ENCODE assay signal across 17 cellular contexts in genomic region chr5:56849671-56850070, GRCh38. TPM values are rescaled to one million over a fixed set of nuclear protein-coding genes. Genes with fewer than 3 reads are reported as not detected.
A peak's percentile ranks its signal among the peaks of the same experiment; 100 is the strongest.
DNase-seq lines count a peak whose midpoint lies in the region; ATAC-seq, FAIRE-seq and TF ChIP-seq lines count a peak whose summit lies in the region.
"Had no signal": no experiment of that assay in that cellular context is flagged by ENCODE, and none has a peak within 500 bp of the region (broad histone marks: within the 10 kb centered on the region; RNA-seq: fewer than 3 reads in every experiment).

No MANE protein-coding gene starts in this region.

- H3K4me3 Mint-ChIP-seq in activated CD4-positive, alpha-beta T cell treated with anti-CD3 and anti-CD28 coated beads for 36 hours, result peak overlapping the region; percentile 67
- peak overlapping the region; percentile 72 for H3K4me3 Mint-ChIP-seq in natural killer cell

- intact Hi-C loops in activated CD4-positive, alpha-beta T cell treated with anti-CD3 and anti-CD28 coated beads for 36 hours (cut with DNase I, micrococcal nuclease), result loop anchor here in 1 of 2 experiments (5.0 kb wide), 1 partner anchor 32 kb away; the partner anchor contains the start of gene MAP3K1
- intact Hi-C loops in natural killer cell (cut with micrococcal nuclease), result loop anchor here (5.0 kb wide), 1 partner anchor 37 kb away; no protein-coding TSS in a partner anchor
- intact Hi-C loops in posterior vena cava (cut with DNase I), result no loop called here

- H3K4me1 Mint-ChIP-seq in activated CD4-positive, alpha-beta T cell treated with anti-CD3 and anti-CD28 coated beads for 36 hours, result peaks cover 89% of the 10 kb centered on the region
- H3K4me1 Mint-ChIP-seq in natural killer cell, result peaks cover 66 to 78% of the 10 kb centered on the region in 2 donors

- no peak for TF ChIP-seq CTCF in D721Med (IDR thresholded peaks at IDR 0.05; ENCODE audit: insufficient read depth, missing control alignments)
- TF ChIP-seq CTCF in natural killer cell (IDR thresholded peaks at IDR 0.05), result no peak

- no peak for DNase-seq in activated CD4-positive, alpha-beta T cell treated with anti-CD3 and anti-CD28 coated beads for 36 hours
- DNase-seq in activated CD4-positive, alpha-beta T cell treated with anti-CD3 and anti-CD28 coated beads, Interleukin-2, amount 50 U/mL, for 48 hours, result no peak
- no peak for DNase-seq in D721Med (ENCODE audit: insufficient read length, low spot score)
- DNase-seq in activated naive CD4-positive, alpha-beta T cell treated with anti-CD3 and anti-CD28 coated beads, Interleukin-2, amount 50 U/mL, for 72 hours (ENCODE audit: low spot score in 2 of 2), result no peak
- DNase-seq in natural killer cell, result no peak
- DNase-seq in posterior vena cava (ENCODE audit: low spot score), result no peak
- DNase-seq: 8988T; activated gamma-delta T cell treated with Interleukin-2 at 50 U/mL for 16 hours; hippocampal formation; NCI-H1694 treated with DMSO at 0.1 percent for 48 hours; pancreas; SHP77 treated with DMSO at 0.1 percent for 48 hours; small intestine; stimulated activated CD4-positive, alpha-beta T cell treated with anti-CD3 and anti-CD28 coated beads, Interleukin-4, amount 100 ng/mL, for 4 hours; T-helper 9 cell had no signal

- no peaks in the 10 kb centered on the region for H3K9me3 Mint-ChIP-seq in activated CD4-positive, alpha-beta T cell treated with anti-CD3 and anti-CD28 coated beads for 36 hours (ENCODE audit: low read depth)
- H3K9me3 Mint-ChIP-seq in activated naive CD4-positive, alpha-beta T cell treated with anti-CD3 and anti-CD28 coated beads, Interleukin-2, amount 50 U/mL, for 72 hours, result no peaks in the 10 kb centered on the region
- H3K9me3 Mint-ChIP-seq in natural killer cell, result no peaks in the 10 kb centered on the region

- H3K36me3 Mint-ChIP-seq in activated CD4-positive, alpha-beta T cell treated with anti-CD3 and anti-CD28 coated beads for 36 hours (ENCODE audit: low read depth), result no peaks in the 10 kb centered on the region
- no peaks in the 10 kb centered on the region for H3K36me3 Mint-ChIP-seq in activated naive CD4-positive, alpha-beta T cell treated with anti-CD3 and anti-CD28 coated beads, Interleukin-2, amount 50 U/mL, for 72 hours
- no peaks in the 10 kb centered on the region for H3K36me3 Mint-ChIP-seq in natural killer cell

- peak; percentile 11 for FAIRE-seq in D721Med (lab: Jason Lieb, UNC)
- FAIRE-seq: pancreas, small intestine had no signal

- peak; percentile 79 for ATAC-seq in activated CD4-positive, alpha-beta T cell treated with anti-CD3 and anti-CD28 coated beads for 36 hours
- ATAC-seq in activated naive CD4-positive, alpha-beta T cell treated with anti-CD3 and anti-CD28 coated beads, Interleukin-2, amount 50 U/mL, for 72 hours, result peak; percentile 73 to 84
- ATAC-seq in natural killer cell, result peak; percentile 59 to 76 (median 64)
- ATAC-seq in HG02970 (IDR thresholded peaks at IDR 0.05; ENCODE audit: low FRiP score, unreplicated experiment), result no peak
- no peak for ATAC-seq in HG03280 (IDR thresholded peaks at IDR 0.05; ENCODE audit: unreplicated experiment)

- POLR2A ChIA-PET in activated CD4-positive, alpha-beta T cell treated with anti-CD3 and anti-CD28 coated beads for 36 hours (lab: Charles Lee), result no interaction called here

- peak overlapping the region; percentile 79 for H3K27ac Mint-ChIP-seq in activated CD4-positive, alpha-beta T cell treated with anti-CD3 and anti-CD28 coated beads for 36 hours
- H3K27ac Mint-ChIP-seq in activated naive CD4-positive, alpha-beta T cell treated with anti-CD3 and anti-CD28 coated beads, Interleukin-2, amount 50 U/mL, for 72 hours, result peak overlapping the region; percentile 90
- H3K27ac Mint-ChIP-seq in natural killer cell, result peak overlapping the region; percentile 86 to 88

- H3K27me3 Mint-ChIP-seq in activated CD4-positive, alpha-beta T cell treated with anti-CD3 and anti-CD28 coated beads for 36 hours, result no peaks in the 10 kb centered on the region
- no peaks in the 10 kb centered on the region for H3K27me3 Mint-ChIP-seq in natural killer cell (ENCODE audit: low read depth in 2 of 2)

- CTCF ChIA-PET in activated CD4-positive, alpha-beta T cell treated with anti-CD3 and anti-CD28 coated beads for 36 hours (lab: Charles Lee), result interaction anchor here (1.0 to 1.3 kb wide), 2 partner anchors 11 kb away, joined by 5 to 6 read pairs; no protein-coding TSS in a partner anchor

RNA-seq across cellular contexts. Expression of gene MAP3K1, which starts 34.3 kb away (rescaled TPM):
- total RNA-seq in activated CD4-positive, alpha-beta T cell treated with anti-CD3 and anti-CD28 coated beads for 36 hours, result 10 to 100 TPM; 22.3 to 22.9 TPM
- 10 to 100 TPM; 17.6 to 21.3 TPM for total RNA-seq in activated naive CD4-positive, alpha-beta T cell treated with anti-CD3 and anti-CD28 coated beads, Interleukin-2, amount 50 U/mL, for 72 hours
- 10 to 100 TPM; 27.8 to 35.7 (median 35.5) TPM for total RNA-seq in natural killer cell
- 10 to 100 TPM; 10.4 to 12.0 TPM for total RNA-seq in posterior vena cava

RNA-seq across cellular contexts. Expression of gene SETD9, which starts 59.7 kb away (rescaled TPM):
- total RNA-seq in activated CD4-positive, alpha-beta T cell treated with anti-CD3 and anti-CD28 coated beads for 36 hours, result 1 to 10 TPM; 5.4 to 6.8 TPM
- total RNA-seq in activated naive CD4-positive, alpha-beta T cell treated with anti-CD3 and anti-CD28 coated beads, Interleukin-2, amount 50 U/mL, for 72 hours, result 1 to 10 TPM; 4.6 to 9.4 TPM
- total RNA-seq in natural killer cell (1 to 10 TPM; 5.6 to 8.6 (median 6.0) TPM), posterior vena cava (1 to 10 TPM; 4.3 to 9.3 TPM)

Comparison
In these comparisons a context has a peak if more than half of its experiments do, and no peak if none do; other contexts are left out.
1. ATAC-seq: peak in activated CD4-positive, alpha-beta T cell treated with anti-CD3 and anti-CD28 coated beads for 36 hours (single experiment), activated naive CD4-positive, alpha-beta T cell treated with anti-CD3 and anti-CD28 coated beads, Interleukin-2, amount 50 U/mL, for 72 hours (2 of 2) and natural killer cell (3 of 3); none in HG02970 (single experiment) and HG03280 (single experiment).
2. Peak in every context shown above with its lines, with median percentiles within 50 percentile points of each other: H3K27ac Mint-ChIP-seq.